ENCODE assay signal across 1 cellular context in the genomic region with DNA sequence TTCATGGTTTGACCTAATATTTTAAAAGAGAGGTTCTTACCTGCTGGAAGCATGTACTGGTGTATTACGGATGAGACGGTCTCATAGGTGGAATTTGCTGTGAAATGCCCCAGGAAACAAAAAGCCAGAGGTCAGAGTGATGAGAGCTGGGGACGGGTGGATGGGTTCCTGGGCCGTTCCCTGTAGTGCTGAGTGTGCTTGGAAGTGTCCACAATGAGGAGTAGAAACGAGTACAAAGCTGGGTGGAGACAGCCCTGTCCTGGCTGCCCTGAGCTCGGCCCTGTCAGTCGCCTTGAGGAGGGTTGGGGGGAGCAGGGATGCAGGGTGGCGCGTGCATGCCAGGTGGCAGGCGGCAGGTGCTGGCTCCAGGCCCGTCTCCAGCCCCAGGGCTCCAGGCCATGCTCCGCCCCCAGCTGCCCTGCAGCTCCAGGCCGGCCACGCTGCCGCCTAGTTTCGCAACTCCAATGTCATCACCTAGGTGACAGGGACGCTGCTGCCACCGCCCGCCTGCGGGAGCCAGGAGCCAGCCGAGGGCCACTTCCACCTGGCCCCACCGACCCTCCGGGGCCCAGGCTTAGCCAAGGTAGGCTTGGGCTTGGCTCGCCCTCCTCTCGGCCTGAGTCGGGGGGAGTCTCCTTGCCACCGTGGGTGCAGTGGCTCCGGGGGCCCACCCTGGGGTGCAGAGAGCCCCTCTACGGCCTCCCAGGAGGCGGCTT.
TF ChIP-seq lines count a peak whose summit lies in the region.

No MANE protein-coding gene starts in this region.

TF ChIP-seq in K562, 482 proteins besides CTCF, POLR2A, EP300 and RAD21 (continues in another document):
- TF ChIP-seq, protein P1, sequence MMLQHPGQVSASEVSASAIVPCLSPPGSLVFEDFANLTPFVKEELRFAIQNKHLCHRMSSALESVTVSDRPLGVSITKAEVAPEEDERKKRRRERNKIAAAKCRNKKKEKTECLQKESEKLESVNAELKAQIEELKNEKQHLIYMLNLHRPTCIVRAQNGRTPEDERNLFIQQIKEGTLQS (IDR thresholded peaks at IDR 0.05): peak; percentile 80
- TF ChIP-seq, protein P1 (CRISPR knock-in tag; conservative IDR thresholded peaks at IDR 0.05): no peak
- peak; percentile 20; the same call in 1 of the 2 replicates for TF ChIP-seq ZNF124 (CRISPR knock-in tag; IDR thresholded peaks at IDR 0.05)
- TF ChIP-seq NR2C2 (CRISPR knock-in tag; IDR thresholded peaks at IDR 0.05): no peak
- TF ChIP-seq NR2C2 (tag; IDR thresholded peaks at IDR 0.05): peak; percentile 67
- no peak for TF ChIP-seq ATF1 (CRISPR knock-in tag; IDR thresholded peaks at IDR 0.05)
- TF ChIP-seq ATF1 (tag; IDR thresholded peaks at IDR 0.05): peak; percentile 34
- TF ChIP-seq ZNF134 (CRISPR knock-in tag; conservative IDR thresholded peaks at IDR 0.05): peak; percentile 62; the same call in 1 of the 2 replicates
- peak; percentile 34 for TF ChIP-seq L3MBTL2 (IDR thresholded peaks at IDR 0.05)
- peak in 1 of 2 experiments; percentile 52; a peak in 1 of 4 replicates for TF ChIP-seq MAZ (CRISPR knock-in tag; conservative IDR thresholded peaks at IDR 0.05 in 1 of 2, IDR thresholded peaks at IDR 0.05 in 1 of 2)
- TF ChIP-seq HDAC1 (IDR thresholded peaks at IDR 0.05): peak in 1 of 2 experiments; percentile 87; a peak in 2 of 4 replicates
- peak; percentile 23; the same call in 1 of the 2 replicates for TF ChIP-seq CTBP1 (IDR thresholded peaks at IDR 0.05; ENCODE audit: borderline replicate concordance)
- TF ChIP-seq CHD1 (IDR thresholded peaks at IDR 0.05; ENCODE audit: low read length): no peak
- TF ChIP-seq ATF7 (IDR thresholded peaks at IDR 0.05): 0 out of 2 replicates have a peak, but pooled peaks have one; percentile 27
- TF ChIP-seq RCOR1 (IDR thresholded peaks at IDR 0.05; ENCODE audit: borderline replicate concordance in 1 of 2, low read depth in 2 of 2, low read length in 2 of 2): no peak
- TF ChIP-seq, protein P2, sequence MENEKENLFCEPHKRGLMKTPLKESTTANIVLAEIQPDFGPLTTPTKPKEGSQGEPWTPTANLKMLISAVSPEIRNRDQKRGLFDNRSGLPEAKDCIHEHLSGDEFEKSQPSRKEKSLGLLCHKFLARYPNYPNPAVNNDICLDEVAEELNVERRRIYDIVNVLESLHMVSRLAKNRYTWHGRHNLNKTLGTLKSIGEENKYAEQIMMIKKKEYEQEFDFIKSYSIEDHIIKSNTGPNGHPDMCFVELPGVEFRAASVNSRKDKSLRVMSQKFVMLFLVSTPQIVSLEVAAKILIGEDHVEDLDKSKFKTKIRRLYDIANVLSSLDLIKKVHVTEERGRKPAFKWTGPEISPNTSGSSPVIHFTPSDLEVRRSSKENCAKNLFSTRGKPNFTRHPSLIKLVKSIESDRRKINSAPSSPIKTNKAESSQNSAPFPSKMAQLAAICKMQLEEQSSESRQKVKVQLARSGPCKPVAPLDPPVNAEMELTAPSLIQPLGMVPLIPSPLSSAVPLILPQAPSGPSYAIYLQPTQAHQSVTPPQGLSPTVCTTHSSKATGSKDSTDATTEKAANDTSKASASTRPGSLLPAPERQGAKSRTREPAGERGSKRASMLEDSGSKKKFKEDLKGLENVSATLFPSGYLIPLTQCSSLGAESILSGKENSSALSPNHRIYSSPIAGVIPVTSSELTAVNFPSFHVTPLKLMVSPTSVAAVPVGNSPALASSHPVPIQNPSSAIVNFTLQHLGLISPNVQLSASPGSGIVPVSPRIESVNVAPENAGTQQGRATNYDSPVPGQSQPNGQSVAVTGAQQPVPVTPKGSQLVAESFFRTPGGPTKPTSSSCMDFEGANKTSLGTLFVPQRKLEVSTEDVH (IDR thresholded peaks at IDR 0.05; ENCODE audit: low read depth, partially characterized antibody): no peak
- TF ChIP-seq, protein P3, sequence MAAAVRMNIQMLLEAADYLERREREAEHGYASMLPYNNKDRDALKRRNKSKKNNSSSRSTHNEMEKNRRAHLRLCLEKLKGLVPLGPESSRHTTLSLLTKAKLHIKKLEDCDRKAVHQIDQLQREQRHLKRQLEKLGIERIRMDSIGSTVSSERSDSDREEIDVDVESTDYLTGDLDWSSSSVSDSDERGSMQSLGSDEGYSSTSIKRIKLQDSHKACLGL (CRISPR knock-in tag; IDR thresholded peaks at IDR 0.05; ENCODE audit: borderline replicate concordance, poor library complexity, severe bottlenecking): peak; percentile 20
- TF ChIP-seq, protein P4, sequence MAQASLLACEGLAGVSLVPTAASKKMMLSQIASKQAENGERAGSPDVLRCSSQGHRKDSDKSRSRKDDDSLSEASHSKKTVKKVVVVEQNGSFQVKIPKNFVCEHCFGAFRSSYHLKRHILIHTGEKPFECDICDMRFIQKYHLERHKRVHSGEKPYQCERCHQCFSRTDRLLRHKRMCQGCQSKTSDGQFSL (CRISPR knock-in tag; IDR thresholded peaks at IDR 0.05): no peak
- TF ChIP-seq, protein P4 (tag; IDR thresholded peaks at IDR 0.05): no peak
- peak; percentile 27; the same call in 1 of the 2 replicates for TF ChIP-seq CXXC5 (CRISPR knock-in tag; IDR thresholded peaks at IDR 0.05)
- 0 out of 4 replicates have a peak, but pooled peaks of 1 of the 2 experiments have one; percentile 12 for TF ChIP-seq TRIM24 (IDR thresholded peaks at IDR 0.05)
- TF ChIP-seq, protein P5, sequence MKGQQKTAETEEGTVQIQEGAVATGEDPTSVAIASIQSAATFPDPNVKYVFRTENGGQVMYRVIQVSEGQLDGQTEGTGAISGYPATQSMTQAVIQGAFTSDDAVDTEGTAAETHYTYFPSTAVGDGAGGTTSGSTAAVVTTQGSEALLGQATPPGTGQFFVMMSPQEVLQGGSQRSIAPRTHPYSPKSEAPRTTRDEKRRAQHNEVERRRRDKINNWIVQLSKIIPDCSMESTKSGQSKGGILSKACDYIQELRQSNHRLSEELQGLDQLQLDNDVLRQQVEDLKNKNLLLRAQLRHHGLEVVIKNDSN (CRISPR knock-in tag; IDR thresholded peaks at IDR 0.05): no peak
- no peak for TF ChIP-seq RHOXF2B (CRISPR knock-in tag; conservative IDR thresholded peaks at IDR 0.05)
- TF ChIP-seq ZFP1 (CRISPR knock-in tag; IDR thresholded peaks at IDR 0.05): no peak
- TF ChIP-seq CEBPB (tag; IDR thresholded peaks at IDR 0.05): peak; percentile 99
- TF ChIP-seq, protein P6, sequence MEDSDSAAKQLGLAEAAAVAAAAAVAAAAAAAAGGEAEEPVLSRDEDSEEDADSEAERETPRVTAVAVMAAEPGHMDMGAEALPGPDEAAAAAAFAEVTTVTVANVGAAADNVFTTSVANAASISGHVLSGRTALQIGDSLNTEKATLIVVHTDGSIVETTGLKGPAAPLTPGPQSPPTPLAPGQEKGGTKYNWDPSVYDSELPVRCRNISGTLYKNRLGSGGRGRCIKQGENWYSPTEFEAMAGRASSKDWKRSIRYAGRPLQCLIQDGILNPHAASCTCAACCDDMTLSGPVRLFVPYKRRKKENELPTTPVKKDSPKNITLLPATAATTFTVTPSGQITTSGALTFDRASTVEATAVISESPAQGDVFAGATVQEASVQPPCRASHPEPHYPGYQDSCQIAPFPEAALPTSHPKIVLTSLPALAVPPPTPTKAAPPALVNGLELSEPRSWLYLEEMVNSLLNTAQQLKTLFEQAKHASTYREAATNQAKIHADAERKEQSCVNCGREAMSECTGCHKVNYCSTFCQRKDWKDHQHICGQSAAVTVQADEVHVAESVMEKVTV (CRISPR knock-in tag; IDR thresholded peaks at IDR 0.05): no peak
- TF ChIP-seq ZNF431 (CRISPR knock-in tag; IDR thresholded peaks at IDR 0.05): no peak
- TF ChIP-seq STAG1 (CRISPR knock-in tag; IDR thresholded peaks at IDR 0.05; ENCODE audit: borderline replicate concordance): 0 out of 2 replicates have a peak, but pooled peaks have one; percentile 23
- TF ChIP-seq, protein P7, sequence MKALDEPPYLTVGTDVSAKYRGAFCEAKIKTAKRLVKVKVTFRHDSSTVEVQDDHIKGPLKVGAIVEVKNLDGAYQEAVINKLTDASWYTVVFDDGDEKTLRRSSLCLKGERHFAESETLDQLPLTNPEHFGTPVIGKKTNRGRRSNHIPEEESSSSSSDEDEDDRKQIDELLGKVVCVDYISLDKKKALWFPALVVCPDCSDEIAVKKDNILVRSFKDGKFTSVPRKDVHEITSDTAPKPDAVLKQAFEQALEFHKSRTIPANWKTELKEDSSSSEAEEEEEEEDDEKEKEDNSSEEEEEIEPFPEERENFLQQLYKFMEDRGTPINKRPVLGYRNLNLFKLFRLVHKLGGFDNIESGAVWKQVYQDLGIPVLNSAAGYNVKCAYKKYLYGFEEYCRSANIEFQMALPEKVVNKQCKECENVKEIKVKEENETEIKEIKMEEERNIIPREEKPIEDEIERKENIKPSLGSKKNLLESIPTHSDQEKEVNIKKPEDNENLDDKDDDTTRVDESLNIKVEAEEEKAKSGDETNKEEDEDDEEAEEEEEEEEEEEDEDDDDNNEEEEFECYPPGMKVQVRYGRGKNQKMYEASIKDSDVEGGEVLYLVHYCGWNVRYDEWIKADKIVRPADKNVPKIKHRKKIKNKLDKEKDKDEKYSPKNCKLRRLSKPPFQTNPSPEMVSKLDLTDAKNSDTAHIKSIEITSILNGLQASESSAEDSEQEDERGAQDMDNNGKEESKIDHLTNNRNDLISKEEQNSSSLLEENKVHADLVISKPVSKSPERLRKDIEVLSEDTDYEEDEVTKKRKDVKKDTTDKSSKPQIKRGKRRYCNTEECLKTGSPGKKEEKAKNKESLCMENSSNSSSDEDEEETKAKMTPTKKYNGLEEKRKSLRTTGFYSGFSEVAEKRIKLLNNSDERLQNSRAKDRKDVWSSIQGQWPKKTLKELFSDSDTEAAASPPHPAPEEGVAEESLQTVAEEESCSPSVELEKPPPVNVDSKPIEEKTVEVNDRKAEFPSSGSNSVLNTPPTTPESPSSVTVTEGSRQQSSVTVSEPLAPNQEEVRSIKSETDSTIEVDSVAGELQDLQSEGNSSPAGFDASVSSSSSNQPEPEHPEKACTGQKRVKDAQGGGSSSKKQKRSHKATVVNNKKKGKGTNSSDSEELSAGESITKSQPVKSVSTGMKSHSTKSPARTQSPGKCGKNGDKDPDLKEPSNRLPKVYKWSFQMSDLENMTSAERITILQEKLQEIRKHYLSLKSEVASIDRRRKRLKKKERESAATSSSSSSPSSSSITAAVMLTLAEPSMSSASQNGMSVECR (CRISPR knock-in tag; IDR thresholded peaks at IDR 0.05): peak; percentile 97
- TF ChIP-seq ZNF77 (CRISPR knock-in tag; IDR thresholded peaks at IDR 0.05): no peak
- TF ChIP-seq RBM34 (IDR thresholded peaks at IDR 0.05; ENCODE audit: borderline replicate concordance, insufficient read depth, low read length): no peak
- TF ChIP-seq ESRRA (IDR thresholded peaks at IDR 0.05; ENCODE audit: borderline replicate concordance, low read depth): peak; percentile 87
- TF ChIP-seq, protein P8, sequence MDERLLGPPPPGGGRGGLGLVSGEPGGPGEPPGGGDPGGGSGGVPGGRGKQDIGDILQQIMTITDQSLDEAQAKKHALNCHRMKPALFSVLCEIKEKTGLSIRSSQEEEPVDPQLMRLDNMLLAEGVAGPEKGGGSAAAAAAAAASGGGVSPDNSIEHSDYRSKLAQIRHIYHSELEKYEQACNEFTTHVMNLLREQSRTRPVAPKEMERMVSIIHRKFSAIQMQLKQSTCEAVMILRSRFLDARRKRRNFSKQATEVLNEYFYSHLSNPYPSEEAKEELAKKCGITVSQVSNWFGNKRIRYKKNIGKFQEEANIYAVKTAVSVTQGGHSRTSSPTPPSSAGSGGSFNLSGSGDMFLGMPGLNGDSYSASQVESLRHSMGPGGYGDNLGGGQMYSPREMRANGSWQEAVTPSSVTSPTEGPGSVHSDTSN (CRISPR knock-in tag; IDR thresholded peaks at IDR 0.05; ENCODE audit: low read depth): no peak
- TF ChIP-seq, protein P8 (tag; conservative IDR thresholded peaks at IDR 0.05; ENCODE audit: low read depth): no peak
- peak; percentile 63 to 96; a peak in 2 of 4 replicates for TF ChIP-seq SIN3A (IDR thresholded peaks at IDR 0.05; ENCODE audit: borderline replicate concordance in 2 of 2, control insufficient read depth in 1 of 2, low read depth in 2 of 2, low read length in 2 of 2)
- TF ChIP-seq, protein P9, sequence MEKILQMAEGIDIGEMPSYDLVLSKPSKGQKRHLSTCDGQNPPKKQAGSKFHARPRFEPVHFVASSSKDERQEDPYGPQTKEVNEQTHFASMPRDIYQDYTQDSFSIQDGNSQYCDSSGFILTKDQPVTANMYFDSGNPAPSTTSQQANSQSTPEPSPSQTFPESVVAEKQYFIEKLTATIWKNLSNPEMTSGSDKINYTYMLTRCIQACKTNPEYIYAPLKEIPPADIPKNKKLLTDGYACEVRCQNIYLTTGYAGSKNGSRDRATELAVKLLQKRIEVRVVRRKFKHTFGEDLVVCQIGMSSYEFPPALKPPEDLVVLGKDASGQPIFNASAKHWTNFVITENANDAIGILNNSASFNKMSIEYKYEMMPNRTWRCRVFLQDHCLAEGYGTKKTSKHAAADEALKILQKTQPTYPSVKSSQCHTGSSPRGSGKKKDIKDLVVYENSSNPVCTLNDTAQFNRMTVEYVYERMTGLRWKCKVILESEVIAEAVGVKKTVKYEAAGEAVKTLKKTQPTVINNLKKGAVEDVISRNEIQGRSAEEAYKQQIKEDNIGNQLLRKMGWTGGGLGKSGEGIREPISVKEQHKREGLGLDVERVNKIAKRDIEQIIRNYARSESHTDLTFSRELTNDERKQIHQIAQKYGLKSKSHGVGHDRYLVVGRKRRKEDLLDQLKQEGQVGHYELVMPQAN (IDR thresholded peaks at IDR 0.05; ENCODE audit: borderline replicate concordance): peak; percentile 79; the same call in 1 of the 2 replicates
